ENCODE assay signal across 9 cellular contexts in genomic region chr5:139391570-139392323, GRCh38. TPM values are rescaled to one million over a fixed set of nuclear protein-coding genes. Genes with fewer than 3 reads are reported as not detected.
A peak's percentile ranks its signal among the peaks of the same experiment; 100 is the strongest.
DNase-seq lines count a peak whose midpoint lies in the region; TF ChIP-seq lines count a peak whose summit lies in the region.
"Had no signal": no experiment of that assay in that cellular context is flagged by ENCODE, and none has a peak within 500 bp of the region (broad histone marks: within the 10 kb centered on the region; RNA-seq: fewer than 3 reads in every experiment).

No MANE protein-coding gene starts in this region.

- H3K4me1 ChIP-seq in OCI-LY7 (ENCODE audit: insufficient read depth, low read length, poor library complexity, severe bottlenecking) (peaks cover 68% of the 10 kb centered on the region), fibroblast of lung (ENCODE audit: control insufficient read depth, extremely low read depth, insufficient read depth, low read length) (peaks cover 8% of the 10 kb centered on the region), subcutaneous abdominal adipose tissue (ENCODE audit: control insufficient read depth in 5 of 5, insufficient read depth in 5 of 5, low read length in 5 of 5) (peaks cover 0 to 71% (median 44%) of the 10 kb centered on the region in 5 donors)

- peaks cover 8% of the 10 kb centered on the region for H3K36me3 Mint-ChIP-seq in activated CD4-positive, alpha-beta T cell treated with anti-CD3 and anti-CD28 coated beads, Interleukin-2, amount 10 ng/mL, durations not matched to agents 7 days and 5 days (ENCODE audit: low read depth)

- CTCF ChIA-PET in activated CD4-positive, alpha-beta T cell treated with anti-CD3 and anti-CD28 coated beads, Interleukin-2, amount 10 ng/mL, durations not matched to agents 7 days and 5 days (lab: Charles Lee): interaction anchor here (0.7 to 5.2 kb wide), 21 partner anchors 10 to 942 kb away, joined by 3 to 43 read pairs (median 5); partner anchors contain the start of genes ECSCR, MATR3, PAIP2 and SPATA24
- CTCF ChIA-PET in OCI-LY7 (lab: Charles Lee; ENCODE audit: unreplicated experiment): interaction anchor here (0.7 to 2.2 kb wide), 4 partner anchors 11 to 170 kb away, joined by 3 to 12 read pairs (median 4); partner anchors contain the start of genes PAIP2 and SPATA24

- peak overlapping the region; percentile 97 for H3K27ac Mint-ChIP-seq in activated CD4-positive, alpha-beta T cell treated with anti-CD3 and anti-CD28 coated beads, Interleukin-2, amount 10 ng/mL, durations not matched to agents 7 days and 5 days

- peaks cover 60% of the 10 kb centered on the region for H3K4me1 Mint-ChIP-seq in activated CD4-positive, alpha-beta T cell treated with anti-CD3 and anti-CD28 coated beads, Interleukin-2, amount 10 ng/mL, durations not matched to agents 7 days and 5 days

- H3K4me3 Mint-ChIP-seq in activated CD4-positive, alpha-beta T cell treated with anti-CD3 and anti-CD28 coated beads, Interleukin-2, amount 10 ng/mL, durations not matched to agents 7 days and 5 days: peak overlapping the region; percentile 87

- peaks cover 58% of the 10 kb centered on the region for H3K79me2 ChIP-seq in OCI-LY7 (ENCODE audit: insufficient read depth, low read depth, low read length)
- H3K79me2 ChIP-seq in fibroblast of lung (ENCODE audit: control insufficient read depth, insufficient read depth, low read length): no peaks in the 10 kb centered on the region

- H3K27ac ChIP-seq in OCI-LY7 (ENCODE audit: low read depth, low read length, poor library complexity, severe bottlenecking) (peak overlapping the region; percentile 90), fibroblast of lung (ENCODE audit: insufficient read depth, low read length) (no peak overlapping the region), subcutaneous abdominal adipose tissue (ENCODE audit: low read depth, low read length) (no peak overlapping the region), substantia nigra (ENCODE audit: low read depth, low read length, poor library complexity, severe bottlenecking) (no peak overlapping the region)
- H3K27ac ChIP-seq: C4-2B had no signal

- H2AFZ ChIP-seq in OCI-LY7 (ENCODE audit: low read length): peak overlapping the region; percentile 5; the same call in 1 of the 2 replicates
- H2AFZ ChIP-seq in fibroblast of lung (ENCODE audit: low read length): no peak overlapping the region

- intact Hi-C loops in OCI-LY7 (cut with micrococcal nuclease; ENCODE audit: unreplicated experiment): loop anchor here (1.0 to 5.0 kb wide), 6 partner anchors 8 to 814 kb away; partner anchors contain the start of genes HSPA9, PAIP2 and SLC23A1

- POLR2A ChIA-PET in activated CD4-positive, alpha-beta T cell treated with anti-CD3 and anti-CD28 coated beads, Interleukin-2, amount 10 ng/mL, durations not matched to agents 7 days and 5 days (lab: Charles Lee): interaction anchor here (0.6 to 1.0 kb wide), 3 partner anchors 28 to 894 kb away, joined by 3 to 6 read pairs (median 5); partner anchors contain the start of gene PAIP2
- POLR2A ChIA-PET in OCI-LY7 (lab: Charles Lee): interaction anchor here (0.6 to 1.6 kb wide), 10 partner anchors 9 to 260 kb away, joined by 3 to 7 read pairs (median 4); partner anchors contain the start of genes SIL1 and SLC23A1

- no peak for DNase-seq in activated CD4-positive, alpha-beta T cell treated with anti-CD3 and anti-CD28 coated beads, Interleukin-2, amount 10 ng/mL, durations not matched to agents 7 days and 5 days
- no peak for DNase-seq in activated CD4-positive, alpha-beta T cell treated with anti-CD3 and anti-CD28 coated beads for 4 hours
- DNase-seq in OCI-LY7 (ENCODE audit: low spot score): peak; percentile 76
- peak; percentile 8 to 33 for DNase-seq in fibroblast of lung (ENCODE audit: low read depth in 2 of 2)
- DNase-seq in occipital lobe (lab: John Stamatoyannopoulos, UW): no peak
- no peak for DNase-seq in activated effector memory CD4-positive, alpha-beta T cell treated with anti-CD3 and anti-CD28 coated beads, Interleukin-2, amount 50 U/mL, for 16 hours
- no peak for DNase-seq in substantia nigra (lab: John Stamatoyannopoulos, UW)

- H3K9me3 Mint-ChIP-seq in activated CD4-positive, alpha-beta T cell treated with anti-CD3 and anti-CD28 coated beads, Interleukin-2, amount 10 ng/mL, durations not matched to agents 7 days and 5 days: no peaks in the 10 kb centered on the region

- peaks cover 55% of the 10 kb centered on the region for H3K36me3 ChIP-seq in OCI-LY7 (ENCODE audit: insufficient read depth, low read length)
- no peaks in the 10 kb centered on the region for H3K36me3 ChIP-seq in fibroblast of lung (ENCODE audit: control insufficient read depth, insufficient read depth, low read length)
- H3K36me3 ChIP-seq in subcutaneous abdominal adipose tissue (ENCODE audit: control insufficient read depth in 5 of 5, insufficient read depth in 5 of 5, low read length in 5 of 5): no peaks in the 10 kb centered on the region

- H3K9me2 ChIP-seq in OCI-LY7 (ENCODE audit: insufficient read depth, low read length): no peaks in the 10 kb centered on the region

- no peak for TF ChIP-seq CTCF in OCI-LY7 (conservative IDR thresholded peaks at IDR 0.05; ENCODE audit: low read length)
- no peak for TF ChIP-seq CTCF in fibroblast of lung (conservative IDR thresholded peaks at IDR 0.05 in 1 of 2, IDR thresholded peaks at IDR 0.05 in 1 of 2; ENCODE audit: low read depth in 1 of 2, low read length in 2 of 2)

- BruUV-seq in OCI-LY7 (replicated peaks; lab: Mats Ljungman, UMichigan): no TSS peak

- no peaks in the 10 kb centered on the region for H3K27me3 Mint-ChIP-seq in activated CD4-positive, alpha-beta T cell treated with anti-CD3 and anti-CD28 coated beads, Interleukin-2, amount 10 ng/mL, durations not matched to agents 7 days and 5 days

- no peak overlapping the region for H3K9ac ChIP-seq in fibroblast of lung (ENCODE audit: insufficient read depth, low read length)
- peak overlapping the region in 3 of 5 donors; percentile 12 to 25 (median 14) for H3K9ac ChIP-seq in subcutaneous abdominal adipose tissue (ENCODE audit: low read length in 5 of 5)

- H4K20me1 ChIP-seq in OCI-LY7 (ENCODE audit: insufficient read depth, low read length) (peaks cover 1% of the 10 kb centered on the region; the same call in 1 of the 2 replicates), fibroblast of lung (ENCODE audit: control insufficient read depth, extremely low read depth, insufficient read depth, low read length) (no peaks in the 10 kb centered on the region)

- no peaks in the 10 kb centered on the region for H3K9me3 ChIP-seq in OCI-LY7 (ENCODE audit: low read length)
- no peaks in the 10 kb centered on the region for H3K9me3 ChIP-seq in fibroblast of lung (ENCODE audit: control insufficient read depth, insufficient read depth, low read depth, low read length)
- H3K9me3 ChIP-seq in subcutaneous abdominal adipose tissue (ENCODE audit: control insufficient read depth in 5 of 5, low read length in 5 of 5): no peaks in the 10 kb centered on the region

- H3K4me3 ChIP-seq in OCI-LY7 (ENCODE audit: low read depth, low read length, poor library complexity, severe bottlenecking): peak overlapping the region; percentile 79
- H3K4me3 ChIP-seq in fibroblast of lung (replicated peaks in 1 of 4; ENCODE audit: control extremely low read depth in 1 of 4, insufficient read depth in 1 of 4, low read depth in 3 of 4, low read length in 4 of 4): no peak overlapping the region
- peak overlapping the region in 1 of 5 donors; percentile 67 for H3K4me3 ChIP-seq in subcutaneous abdominal adipose tissue (ENCODE audit: low read depth in 1 of 5, low read length in 5 of 5)

- H3K27me3 ChIP-seq in fibroblast of lung (ENCODE audit: control insufficient read depth, insufficient read depth, low read length) (peaks cover 11% of the 10 kb centered on the region), subcutaneous abdominal adipose tissue (ENCODE audit: control insufficient read depth in 5 of 5, insufficient read depth in 4 of 5, low read length in 5 of 5) (peaks cover 14 to 31% (median 23%) of the 10 kb centered on the region in 5 donors)

- H3K4me2 ChIP-seq in OCI-LY7 (ENCODE audit: low read length): peak overlapping the region; percentile 99
- no peak overlapping the region for H3K4me2 ChIP-seq in fibroblast of lung (ENCODE audit: extremely low read depth, insufficient read depth, low read length)

RNA-seq across cellular contexts. Expression of gene MZB1, which starts 2.0 kb away (rescaled TPM):
- total RNA-seq in activated CD4-positive, alpha-beta T cell treated with anti-CD3 and anti-CD28 coated beads, Interleukin-2, amount 10 ng/mL, durations not matched to agents 7 days and 5 days: 10 to 100 TPM; 12.7 to 13.4 TPM
- 1,014 and 1,052 TPM in 2 replicates for total RNA-seq in OCI-LY7 (2014; rRNA removed; shearing (Covaris generic))
- total RNA-seq in OCI-LY7 (2022) (727 and 819 TPM in 2 replicates), fibroblast of lung (0.17 TPM in 1 of 2 replicates, not detected in the other), occipital lobe (not detected)
- not detected in 2 replicates for polyA plus RNA-seq in fibroblast of lung
- not detected in 2 replicates for polyA plus RNA-seq in fibroblast of lung (2012)
- not detected in 2 replicates for polyA minus RNA-seq in fibroblast of lung (ENCODE audit: low replicate concordance)

RNA-seq across cellular contexts. Expression of gene PROB1, which starts 3.2 kb away (rescaled TPM):
- 1 to 10 TPM; 3.3 to 3.4 TPM for total RNA-seq in activated CD4-positive, alpha-beta T cell treated with anti-CD3 and anti-CD28 coated beads, Interleukin-2, amount 10 ng/mL, durations not matched to agents 7 days and 5 days
- 4.4 and 4.6 TPM in 2 replicates for total RNA-seq in OCI-LY7 (2014; rRNA removed; shearing (Covaris generic))
- 4.6 and 5.9 TPM in 2 replicates for total RNA-seq in OCI-LY7 (2022)
- 0.77 and 1.5 TPM in 2 replicates for total RNA-seq in fibroblast of lung
- polyA plus RNA-seq in fibroblast of lung: 0.34 and 0.43 TPM in 2 replicates
- polyA plus RNA-seq in fibroblast of lung (2012): 1.2 and 1.7 TPM in 2 replicates
- 0.16 and 1.4 TPM in 2 replicates for polyA minus RNA-seq in fibroblast of lung (ENCODE audit: low replicate concordance)
- 0.16 TPM for total RNA-seq in occipital lobe

RNA-seq across cellular contexts. Expression of gene SLC23A1, which starts 8.7 kb away (rescaled TPM):
- under 1 TPM; 0.75 to 0.77 TPM for total RNA-seq in activated CD4-positive, alpha-beta T cell treated with anti-CD3 and anti-CD28 coated beads, Interleukin-2, amount 10 ng/mL, durations not matched to agents 7 days and 5 days
- total RNA-seq in OCI-LY7 (2014; rRNA removed; shearing (Covaris generic)): 14.6 and 20.3 TPM in 2 replicates
- total RNA-seq in OCI-LY7 (2022) (63.1 and 67.9 TPM in 2 replicates), fibroblast of lung (not detected in 2 replicates), occipital lobe (not detected)
- not detected in 2 replicates for polyA plus RNA-seq in fibroblast of lung
- 0.05 TPM in 1 of 2 replicates, not detected in the other for polyA plus RNA-seq in fibroblast of lung (2012)
- not detected in 2 replicates for polyA minus RNA-seq in fibroblast of lung (ENCODE audit: low replicate concordance)

RNA-seq across cellular contexts. Expression of gene SPATA24, which starts 12.1 kb away (rescaled TPM):
- 1 to 10 TPM; 5.5 to 7.2 TPM for total RNA-seq in activated CD4-positive, alpha-beta T cell treated with anti-CD3 and anti-CD28 coated beads, Interleukin-2, amount 10 ng/mL, durations not matched to agents 7 days and 5 days
- total RNA-seq in OCI-LY7 (2014; rRNA removed; shearing (Covaris generic)): 12.0 and 12.4 TPM in 2 replicates
- 9.4 and 10.8 TPM in 2 replicates for total RNA-seq in OCI-LY7 (2022)
- total RNA-seq in fibroblast of lung: 6.4 and 7.4 TPM in 2 replicates
- 5.3 and 5.6 TPM in 2 replicates for polyA plus RNA-seq in fibroblast of lung
- 6.0 and 6.5 TPM in 2 replicates for polyA plus RNA-seq in fibroblast of lung (2012)
- 0.48 TPM in 1 of 2 replicates, not detected in the other for polyA minus RNA-seq in fibroblast of lung (ENCODE audit: low replicate concordance)
- 3.6 TPM for total RNA-seq in occipital lobe

RNA-seq across cellular contexts. Expression of gene DNAJC18, which starts 47.6 kb away (rescaled TPM):
- total RNA-seq in activated CD4-positive, alpha-beta T cell treated with anti-CD3 and anti-CD28 coated beads, Interleukin-2, amount 10 ng/mL, durations not matched to agents 7 days and 5 days: 1 to 10 TPM; 4.5 to 6.8 TPM
- total RNA-seq in OCI-LY7 (2014; rRNA removed; shearing (Covaris generic)): 1.2 and 2.5 TPM in 2 replicates
- total RNA-seq in OCI-LY7 (2022) (7.1 and 12.6 TPM in 2 replicates), fibroblast of lung (12.6 and 13.6 TPM in 2 replicates), occipital lobe (46.6 TPM)
- 9.4 and 14.6 TPM in 2 replicates for polyA plus RNA-seq in fibroblast of lung
- polyA plus RNA-seq in fibroblast of lung (2012): 11.3 and 15.7 TPM in 2 replicates
- polyA minus RNA-seq in fibroblast of lung (ENCODE audit: low replicate concordance): 3.3 and 4.9 TPM in 2 replicates

Comparison
In these comparisons a context has a peak if more than half of its experiments do, and no peak if none do; other contexts are left out.
1. DNase-seq: peak in OCI-LY7 (single experiment) and fibroblast of lung (2 of 2); none in activated CD4-positive, alpha-beta T cell treated with anti-CD3 and anti-CD28 coated beads, Interleukin-2, amount 10 ng/mL, durations not matched to agents 7 days and 5 days (single experiment), activated CD4-positive, alpha-beta T cell treated with anti-CD3 and anti-CD28 coated beads for 4 hours (0 of 2), occipital lobe (single experiment), activated effector memory CD4-positive, alpha-beta T cell treated with anti-CD3 and anti-CD28 coated beads, Interleukin-2, amount 50 U/mL, for 16 hours (single experiment) and substantia nigra (0 of 49).
2. RNA of gene MZB1, which starts 2.0 kb away (total RNA-seq): 727 to 1,052 TPM in OCI-LY7; 12.7 to 13.4 TPM in activated CD4-positive, alpha-beta T cell treated with anti-CD3 and anti-CD28 coated beads, Interleukin-2, amount 10 ng/mL, durations not matched to agents 7 days and 5 days, 0.17 TPM in fibroblast of lung and not detected in occipital lobe (single experiment); every median in the first group is over 10 times any median in the second.
3. RNA of gene SLC23A1, which starts 8.7 kb away (total RNA-seq): 14.6 to 67.9 TPM in OCI-LY7; 0.75 to 0.77 TPM in activated CD4-positive, alpha-beta T cell treated with anti-CD3 and anti-CD28 coated beads, Interleukin-2, amount 10 ng/mL, durations not matched to agents 7 days and 5 days, not detected in fibroblast of lung and not detected in occipital lobe (single experiment); every median in the first group is over 4 times any median in the second.